In the genomic region with DNA sequence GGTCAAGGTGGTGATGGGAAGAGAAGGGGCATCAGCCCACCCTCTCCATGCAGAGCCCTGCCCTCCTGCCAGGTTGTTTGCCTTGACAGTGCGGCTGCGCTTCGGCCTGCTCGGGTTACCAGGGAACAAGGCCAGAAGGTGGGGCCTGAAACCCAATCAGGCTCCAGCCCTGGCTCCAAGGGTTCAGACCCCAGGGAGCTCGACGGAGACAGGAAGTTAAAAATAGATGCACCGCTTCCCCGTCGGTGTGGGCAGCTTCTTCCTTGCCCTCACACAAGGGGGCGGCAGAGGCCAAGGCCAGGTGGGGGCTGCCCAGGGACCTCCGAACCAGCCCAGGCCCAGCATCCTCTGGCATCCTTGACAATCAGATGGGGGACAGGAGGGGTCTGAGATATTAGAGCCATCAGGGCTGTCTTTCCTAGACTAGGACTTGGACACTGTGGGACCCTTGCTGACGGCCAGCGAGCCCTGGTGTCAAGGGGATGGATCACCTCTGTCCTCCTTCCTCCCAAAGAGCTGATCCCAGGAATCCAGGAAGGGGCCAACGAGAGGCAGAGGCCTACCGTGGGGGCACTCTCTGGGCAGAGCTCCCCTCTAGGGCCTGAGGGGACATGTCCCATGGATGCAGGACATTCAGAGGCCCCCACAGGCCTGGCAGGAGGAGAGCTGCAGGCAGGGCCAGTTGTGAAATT, we compare ENCODE assay signal across 8 cellular contexts.
DNase-seq lines count a peak whose midpoint lies in the region; ATAC-seq and TF ChIP-seq lines count a peak whose summit lies in the region.

No MANE protein-coding gene starts in this region.

- CTCF ChIA-PET in HCT116 (lab: Charles Lee) (interaction anchor here (0.5 to 4.9 kb wide), 24 partner anchors 9 to 440 kb away, joined by 3 to 106 read pairs (median 5); a partner anchor contains a TSS), PC-3 (lab: Charles Lee) (interaction anchor here (0.6 to 1.9 kb wide), 11 partner anchors 10 to 123 kb away, joined by 3 to 45 read pairs (median 4); no protein-coding TSS in a partner anchor)

- H3K27me3 ChIP-seq in HCT116 (ENCODE audit: insufficient read depth, low read length) (no peaks in the 10 kb centered on the region), PC-3 (ENCODE audit: low read length) (no peaks in the 10 kb centered on the region), neuronal stem cell (ENCODE audit: control insufficient read depth in 3 of 3, insufficient read depth in 3 of 3, low read depth in 1 of 3, low read length in 3 of 3) (peaks cover 0 to 7% (median 0%) of the 10 kb centered on the region in 3 experiments), suprapubic skin (no peaks in the 10 kb centered on the region)

- peak overlapping the region; percentile 50 for H2BK12ac ChIP-seq in neuronal stem cell (ENCODE audit: low read length)

- H3K4me2 ChIP-seq in HCT116 (ENCODE audit: low read length) (peak overlapping the region; percentile 55), PC-3 (ENCODE audit: low read length) (peak overlapping the region; percentile 22; the same call in 1 of the 2 replicates), neuronal stem cell (ENCODE audit: insufficient read depth, low read length, poor library complexity, severe bottlenecking) (no peak overlapping the region)

- ATAC-seq in HCT116 (peak; percentile 91), PC-3 (peak; percentile 70), HG03159 (IDR thresholded peaks at IDR 0.05; ENCODE audit: unreplicated experiment) (no peak), GM21529 (IDR thresholded peaks at IDR 0.05; ENCODE audit: unreplicated experiment) (no peak)

- intact Hi-C loops in HCT116 (cut with micrococcal nuclease) (loop anchor here (1.0 to 5.0 kb wide), 2 partner anchors 121 to 162 kb away; no protein-coding TSS in a partner anchor), PC-3 (cut with micrococcal nuclease) (loop anchor here (1.0 kb wide), 1 partner anchor 123 kb away; no protein-coding TSS in a partner anchor)

- TF ChIP-seq EP300 in suprapubic skin (IDR thresholded peaks at IDR 0.05) = no peak

- TF ChIP-seq POLR2A in HCT116 (IDR thresholded peaks at IDR 0.05; ENCODE audit: borderline replicate concordance, extremely low read depth, insufficient read depth, insufficient read length) = no peak
- TF ChIP-seq POLR2A in suprapubic skin (IDR thresholded peaks at IDR 0.05) = no peak

- peak; percentile 98 for TF ChIP-seq RAD21 in HCT116 (IDR thresholded peaks at IDR 0.05; ENCODE audit: low read depth)

- 0 out of 4 replicates have a peak overlapping the region, but pooled peaks of 1 of the 2 experiments have one; percentile 7 for H3K4me3 ChIP-seq in HCT116 (replicated peaks in 1 of 2; ENCODE audit: low read depth in 1 of 2, low read length in 2 of 2)
- H3K4me3 ChIP-seq in PC-3 (ENCODE audit: low read length) = no peak overlapping the region
- no peak overlapping the region for H3K4me3 ChIP-seq in neuronal stem cell (ENCODE audit: low read length in 2 of 2)
- H3K4me3 ChIP-seq in suprapubic skin = no peak overlapping the region

- H3K27ac ChIP-seq in HCT116 (ENCODE audit: low read depth, low read length) (no peak overlapping the region), PC-3 (ENCODE audit: low read length) (no peak overlapping the region), neuronal stem cell (replicated peaks; ENCODE audit: low read length) (no peak overlapping the region), suprapubic skin (no peak overlapping the region)

- H3K36me3 ChIP-seq in HCT116 (ENCODE audit: control insufficient read depth in 1 of 2, insufficient read depth in 2 of 2, low read length in 2 of 2) = no peaks in the 10 kb centered on the region
- no peaks in the 10 kb centered on the region for H3K36me3 ChIP-seq in PC-3 (ENCODE audit: low read depth, low read length)
- H3K36me3 ChIP-seq in neuronal stem cell (replicated peaks in 1 of 2; ENCODE audit: control insufficient read depth in 2 of 2, insufficient read depth in 2 of 2, low read length in 2 of 2) = no peaks in the 10 kb centered on the region
- H3K36me3 ChIP-seq in suprapubic skin = no peaks in the 10 kb centered on the region

- POLR2A ChIA-PET in HCT116 (lab: Charles Lee) = interaction anchor here (0.6 to 3.5 kb wide), 5 partner anchors 99 to 164 kb away, joined by 3 to 12 read pairs (median 5); no protein-coding TSS in a partner anchor
- POLR2A ChIA-PET in PC-3 (lab: Charles Lee; ENCODE audit: unreplicated experiment) = interaction anchor here (0.6 kb wide), 1 partner anchor 118 kb away, joined by 6 read pairs; no protein-coding TSS in a partner anchor

- H3K9me3 ChIP-seq in HCT116 (ENCODE audit: control insufficient read depth in 1 of 2, insufficient read depth in 1 of 2, low read depth in 1 of 2, low read length in 2 of 2) = peaks cover 0 to 5% of the 10 kb centered on the region in 2 experiments; a peak in 1 of 4 replicates
- no peaks in the 10 kb centered on the region for H3K9me3 ChIP-seq in PC-3 (ENCODE audit: low read length)
- peaks cover 3 to 5% of the 10 kb centered on the region in 2 donors for H3K9me3 ChIP-seq in neuronal stem cell (replicated peaks in 1 of 2; ENCODE audit: control insufficient read depth in 2 of 2, insufficient read depth in 1 of 2, low read depth in 1 of 2, low read length in 2 of 2)
- no peaks in the 10 kb centered on the region for H3K9me3 ChIP-seq in suprapubic skin

- peaks cover 1% of the 10 kb centered on the region for H3K79me1 ChIP-seq in neuronal stem cell (ENCODE audit: low read depth, low read length)

- H3K18ac ChIP-seq in neuronal stem cell (ENCODE audit: low read length) = peak overlapping the region; percentile 5

- no peak overlapping the region for H3K14ac ChIP-seq in neuronal stem cell (ENCODE audit: low read length)

- no peak overlapping the region for H2BK120ac ChIP-seq in neuronal stem cell (ENCODE audit: low read depth, low read length)

- H3K23ac ChIP-seq in neuronal stem cell (ENCODE audit: low read depth, low read length, poor library complexity) = peak overlapping the region; percentile 6

- H3F3A ChIP-seq in PC-3 (ENCODE audit: low read length, unreplicated experiment) = no peaks in the 10 kb centered on the region

- no peak overlapping the region for H3K4ac ChIP-seq in neuronal stem cell (ENCODE audit: low read length)

- no peak overlapping the region for H2BK5ac ChIP-seq in neuronal stem cell (ENCODE audit: low read length)

- peak overlapping the region; percentile 79 for H2AFZ ChIP-seq in HCT116 (ENCODE audit: low read depth, low read length, poor library complexity, severe bottlenecking)
- peak overlapping the region; percentile 60; the same call in 1 of the 2 replicates for H2AFZ ChIP-seq in PC-3 (ENCODE audit: low read length)
- peak overlapping the region; percentile 52 for H2AFZ ChIP-seq in neuronal stem cell (ENCODE audit: low read length)

- H4K91ac ChIP-seq in neuronal stem cell (ENCODE audit: low read depth, low read length, poor library complexity) = no peak overlapping the region

- no CpG with 5 or more reads among the region's 15 CpGs for WGBS in neuronal stem cell (ENCODE audit: extremely low coverage in 2 of 2, insufficient read length in 2 of 2, insufficient replicate concordance in 1 of 2), 2 donors
- WGBS in suprapubic skin = 56% methylated on average over 14 of the region's 15 CpGs

- H3K79me2 ChIP-seq in HCT116 (ENCODE audit: insufficient read depth, low read length) = no peaks in the 10 kb centered on the region
- H3K79me2 ChIP-seq in PC-3 (ENCODE audit: low read length) = no peaks in the 10 kb centered on the region

- no peaks in the 10 kb centered on the region for H4K20me1 ChIP-seq in HCT116 (ENCODE audit: insufficient read depth)
- H4K20me1 ChIP-seq in PC-3 (ENCODE audit: low read length) = no peaks in the 10 kb centered on the region

- H3K9me2 ChIP-seq in HCT116 (ENCODE audit: insufficient read depth) = no peaks in the 10 kb centered on the region
- H3K9me2 ChIP-seq in PC-3 (replicated peaks; ENCODE audit: low read length) = no peaks in the 10 kb centered on the region

- H3K4me1 ChIP-seq in HCT116 (ENCODE audit: control insufficient read depth in 1 of 2, insufficient read depth in 2 of 2, low read length in 2 of 2) = peaks cover 6 to 20% of the 10 kb centered on the region in 2 experiments; a peak in 3 of 4 replicates
- peaks cover 9% of the 10 kb centered on the region for H3K4me1 ChIP-seq in PC-3 (ENCODE audit: insufficient read depth, low read length)
- H3K4me1 ChIP-seq in neuronal stem cell (ENCODE audit: control insufficient read depth in 2 of 2, insufficient read depth in 1 of 2, low read depth in 1 of 2, low read length in 2 of 2) = peaks cover 8 to 9% of the 10 kb centered on the region in 2 donors
- H3K4me1 ChIP-seq in suprapubic skin = peaks cover 10% of the 10 kb centered on the region

- DNase-seq in AG08396 (ENCODE audit: low spot score) (peak; percentile 67), HCT116 (ENCODE audit: low read depth, low spot score) (peak; percentile 36), PC-3 (peak; percentile 72), ecto neural progenitor cell (ENCODE audit: low spot score) (peak; percentile 74), neuronal stem cell (ENCODE audit: low spot score) (no peak), suprapubic skin (ENCODE audit: low spot score in 2 of 2) (no peak)

- H2BK15ac ChIP-seq in neuronal stem cell (ENCODE audit: low read length) = no peak overlapping the region

- no peak overlapping the region for H4K8ac ChIP-seq in neuronal stem cell (ENCODE audit: low read depth, low read length)

- H2AK5ac ChIP-seq in neuronal stem cell (ENCODE audit: low read depth, low read length) = no peak overlapping the region

- RAD21 ChIA-PET in HCT116 (lab: Charles Lee; ENCODE audit: low non-redundant PET in 1 of 2, low total read pairs in 2 of 2, uncharacterized antibody in 2 of 2, unreplicated experiment in 2 of 2) = interaction anchor here (0.6 to 1.9 kb wide), 14 partner anchors 11 to 192 kb away, joined by 3 to 11 read pairs (median 4); a partner anchor contains a TSS

- BruUV-seq in HCT116 (replicated peaks; lab: Mats Ljungman, UMichigan) (no TSS peak), PC-3 (replicated peaks; lab: Mats Ljungman, UMichigan) (no TSS peak)

- TF ChIP-seq CTCF in HCT116 (IDR thresholded peaks at IDR 0.05 in 2 of 3, conservative IDR thresholded peaks at IDR 0.05 in 1 of 3; ENCODE audit: borderline replicate concordance in 1 of 3, insufficient read depth in 1 of 3, low read depth in 2 of 3, low read length in 2 of 3) = peak; percentile 83 to 90 (median 85)
- peak; percentile 98 for TF ChIP-seq CTCF in PC-3 (conservative IDR thresholded peaks at IDR 0.05; ENCODE audit: low read depth, low read length)
- peak in 1 of 2 donors; percentile 12 for TF ChIP-seq CTCF in suprapubic skin (IDR thresholded peaks at IDR 0.05)

- H3K9ac ChIP-seq in HCT116 (ENCODE audit: low read length) = peak overlapping the region; percentile 37; the same call in 1 of the 2 replicates
- H3K9ac ChIP-seq in PC-3 (ENCODE audit: low read length) = no peak overlapping the region
- H3K9ac ChIP-seq in neuronal stem cell (ENCODE audit: low read depth, low read length, poor library complexity) = no peak overlapping the region

TF ChIP-seq in HCT116, 20 proteins besides CTCF, POLR2A, EP300 and RAD21:
- TF ChIP-seq FOSL1 (IDR thresholded peaks at IDR 0.05; ENCODE audit: low read depth) (no peak), POLR2AphosphoS5 (IDR thresholded peaks at IDR 0.05; ENCODE audit: low read depth, low read length) (0 out of 2 replicates have a peak, but pooled peaks have one; percentile 23)

Comparison
In these comparisons a context has a peak if more than half of its experiments do, and no peak if none do; other contexts are left out.
1. DNase-seq: peak in AG08396 (single experiment), HCT116 (single experiment), PC-3 (single experiment) and ecto neural progenitor cell (single experiment); none in neuronal stem cell (single experiment) and suprapubic skin (0 of 2).
2. ATAC-seq: peak in HCT116 (single experiment) and PC-3 (single experiment); none in HG03159 (single experiment) and GM21529 (single experiment).
3. Peak in every context shown above with its lines, with median percentiles within 50 percentile points of each other: H2AFZ ChIP-seq.